Comparison of ENCODE assay signal across 9 cellular contexts in the genomic region with DNA sequence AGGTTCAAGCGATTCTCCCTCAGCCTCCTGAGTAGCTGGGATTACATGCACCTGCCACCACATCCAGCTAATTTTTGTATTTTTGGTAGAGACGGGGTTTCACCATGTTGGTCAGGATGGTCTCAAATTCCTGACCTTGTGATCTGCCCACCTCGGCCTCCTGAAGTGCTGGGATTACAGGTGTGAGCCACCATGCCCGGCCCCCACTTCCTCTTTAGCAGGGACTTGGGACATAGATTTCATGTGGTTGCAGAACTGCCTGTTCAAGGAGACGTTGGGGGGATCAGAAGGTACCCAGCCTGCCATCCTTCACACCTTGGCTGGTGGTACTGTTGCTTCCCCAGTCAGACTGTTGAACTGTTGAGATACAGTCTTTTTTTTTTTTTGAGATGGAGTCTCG. TPM values are rescaled to one million over a fixed set of nuclear protein-coding genes. Genes with fewer than 3 reads are reported as not detected.
"Had no signal": no experiment of that assay in that cellular context is flagged by ENCODE, and none has a peak within 500 bp of the region (broad histone marks: within the 10 kb centered on the region; RNA-seq: fewer than 3 reads in every experiment).

No MANE protein-coding gene starts in this region.

RNA-seq across cellular contexts. Expression of gene F12, which starts 7.7 kb away (rescaled TPM):
- total RNA-seq: Right ventricle myocardium superior had no signal

RNA-seq across cellular contexts. Expression of gene PFN3, which starts 16.6 kb away (rescaled TPM):
- total RNA-seq: LHCN-M2, MCF 10A, NCI-H460, OCI-LY7, PC-9, Right ventricle myocardium superior, RPMI7951, SJSA1 had no signal
- polyA plus RNA-seq: SK-N-SH had no signal

RNA-seq across cellular contexts. Expression of gene SLC34A1, which starts 32.8 kb away (rescaled TPM):
- total RNA-seq: LHCN-M2, MCF 10A, NCI-H460, Right ventricle myocardium superior, RPMI7951, SJSA1 had no signal
